Comparison of ENCODE assay signal across 9 cellular contexts in genomic region chr10:118729641-118730258, GRCh38. TPM values are rescaled to one million over a fixed set of nuclear protein-coding genes. Genes with fewer than 3 reads are reported as not detected.
DNase-seq lines count a peak whose midpoint lies in the region; ATAC-seq and TF ChIP-seq lines count a peak whose summit lies in the region.
"Had no signal": no experiment of that assay in that cellular context is flagged by ENCODE, and none has a peak within 500 bp of the region (broad histone marks: within the 10 kb centered on the region; RNA-seq: fewer than 3 reads in every experiment).

No MANE protein-coding gene starts in this region.

- ATAC-seq in GM21447 (IDR thresholded peaks at IDR 0.05; ENCODE audit: unreplicated experiment): peak; percentile 96
- ATAC-seq in effector memory CD8-positive, alpha-beta T cell (replicated peaks): peak; percentile 79
- ATAC-seq in stimulated activated naive B cell treated with anti-CD40 and anti-IgM and Interleukin-4, amounts not matched to agents 10 μg/mL and 1 μg/mL and 100 μg/mL, for 72 hours (replicated peaks): peak; percentile 100

- H3K27me3 Mint-ChIP-seq in effector memory CD8-positive, alpha-beta T cell: no peaks in the 10 kb centered on the region
- no peaks in the 10 kb centered on the region for H3K27me3 Mint-ChIP-seq in stimulated activated naive B cell treated with anti-CD40 and anti-IgM and Interleukin-4, amounts not matched to agents 10 μg/mL and 1 μg/mL and 100 μg/mL, for 72 hours

- H3K9me3 ChIP-seq in suprapubic skin (no peaks in the 10 kb centered on the region), thyroid gland (no peaks in the 10 kb centered on the region)

- H3K4me1 ChIP-seq in suprapubic skin (peaks cover 59% of the 10 kb centered on the region), thyroid gland (peaks cover 12 to 32% of the 10 kb centered on the region in 2 donors)

- H3K4me1 Mint-ChIP-seq in effector memory CD8-positive, alpha-beta T cell (ENCODE audit: low read depth in 2 of 2): peaks cover 45 to 55% of the 10 kb centered on the region in 2 donors
- H3K4me1 Mint-ChIP-seq in stimulated activated naive B cell treated with anti-CD40 and anti-IgM and Interleukin-4, amounts not matched to agents 10 μg/mL and 1 μg/mL and 100 μg/mL, for 72 hours: peaks cover 33 to 55% of the 10 kb centered on the region in 2 donors

- H3K27ac Mint-ChIP-seq in effector memory CD8-positive, alpha-beta T cell: peak overlapping the region; percentile 71 to 89
- peak overlapping the region; percentile 89 for H3K27ac Mint-ChIP-seq in stimulated activated naive B cell treated with anti-CD40 and anti-IgM and Interleukin-4, amounts not matched to agents 10 μg/mL and 1 μg/mL and 100 μg/mL, for 72 hours
- H3K27ac Mint-ChIP-seq: activated naive CD4-positive, alpha-beta T cell treated with anti-CD3 and anti-CD28 coated beads, Interleukin-2, amount 50 U/mL, for 72 hours had no signal

- TF ChIP-seq EP300 in suprapubic skin (IDR thresholded peaks at IDR 0.05): no peak

- WGBS in suprapubic skin: 67% methylated on average over 2 of the region's 2 CpGs
- 71 to 72% methylated on average over 2 of the region's 2 CpGs for WGBS in thyroid gland, 2 donors

- H3K27me3 ChIP-seq in GM06990 (replicated peaks; ENCODE audit: control insufficient read depth, insufficient read depth, low read length) (no peaks in the 10 kb centered on the region), HL-60 (ENCODE audit: insufficient read depth, poor library complexity, severe bottlenecking) (no peaks in the 10 kb centered on the region), suprapubic skin (no peaks in the 10 kb centered on the region), thyroid gland (no peaks in the 10 kb centered on the region)

- H3K36me3 ChIP-seq in GM06990 (ENCODE audit: control insufficient read depth, insufficient read depth, low read length) (no peaks in the 10 kb centered on the region), suprapubic skin (no peaks in the 10 kb centered on the region), thyroid gland (no peaks in the 10 kb centered on the region)

- intact Hi-C loops in thyroid gland (cut with DNase I): no loop called here

- H3K4me3 ChIP-seq in GM06990 (replicated peaks; ENCODE audit: low read depth, low read length) (no peak overlapping the region), HL-60 (replicated peaks; ENCODE audit: insufficient read depth, low read length) (no peak overlapping the region), suprapubic skin (no peak overlapping the region), thyroid gland (replicated peaks in 1 of 3) (no peak overlapping the region)

- TF ChIP-seq CTCF in GM06990 (IDR thresholded peaks at IDR 0.05; ENCODE audit: insufficient read depth, low read length, poor library complexity, severe bottlenecking): no peak
- no peak for TF ChIP-seq CTCF in HL-60 (IDR thresholded peaks at IDR 0.05; ENCODE audit: insufficient read depth, low read length)
- TF ChIP-seq CTCF in suprapubic skin (IDR thresholded peaks at IDR 0.05): no peak
- no peak for TF ChIP-seq CTCF in thyroid gland (IDR thresholded peaks at IDR 0.05)

- no peaks in the 10 kb centered on the region for H3K36me3 Mint-ChIP-seq in effector memory CD8-positive, alpha-beta T cell (ENCODE audit: insufficient read depth)
- H3K36me3 Mint-ChIP-seq in stimulated activated naive B cell treated with anti-CD40 and anti-IgM and Interleukin-4, amounts not matched to agents 10 μg/mL and 1 μg/mL and 100 μg/mL, for 72 hours: peaks cover 16 to 21% of the 10 kb centered on the region in 2 donors
- H3K36me3 Mint-ChIP-seq: activated naive CD4-positive, alpha-beta T cell treated with anti-CD3 and anti-CD28 coated beads, Interleukin-2, amount 50 U/mL, for 72 hours had no signal

- peak; percentile 26 for DNase-seq in GM06990 (ENCODE audit: extremely low read depth, insufficient read length)
- DNase-seq in HL-60 (ENCODE audit: low read depth in 1 of 2, low spot score in 1 of 2): peak; percentile 67 to 78
- no peak for DNase-seq in effector memory CD8-positive, alpha-beta T cell
- peak; percentile 27 for DNase-seq in stimulated activated naive B cell treated with anti-CD40 and anti-IgM and Interleukin-4, amounts not matched to agents 10 μg/mL and 1 μg/mL and 100 μg/mL, for 72 hours
- no peak for DNase-seq in suprapubic skin (ENCODE audit: low spot score in 2 of 2)
- no peak for DNase-seq in stimulated activated CD4-positive, alpha-beta T cell treated with anti-CD3 and anti-CD28 coated beads, Interleukin-4, amount 100 ng/mL, for 4 hours
- no peak for DNase-seq in thyroid gland

- H3K9me3 Mint-ChIP-seq in effector memory CD8-positive, alpha-beta T cell: no peaks in the 10 kb centered on the region
- no peaks in the 10 kb centered on the region for H3K9me3 Mint-ChIP-seq in stimulated activated naive B cell treated with anti-CD40 and anti-IgM and Interleukin-4, amounts not matched to agents 10 μg/mL and 1 μg/mL and 100 μg/mL, for 72 hours
- H3K9me3 Mint-ChIP-seq: activated naive CD4-positive, alpha-beta T cell treated with anti-CD3 and anti-CD28 coated beads, Interleukin-2, amount 50 U/mL, for 72 hours had no signal

- H3K27ac ChIP-seq in HL-60 (replicated peaks): peak overlapping the region; percentile 44
- no peak overlapping the region for H3K27ac ChIP-seq in suprapubic skin
- peak overlapping the region in 1 of 3 donors; percentile 21 for H3K27ac ChIP-seq in thyroid gland

- no peak for TF ChIP-seq POLR2A in suprapubic skin (IDR thresholded peaks at IDR 0.05)
- TF ChIP-seq POLR2A in thyroid gland (IDR thresholded peaks at IDR 0.05): no peak

- peak overlapping the region; percentile 33 to 42 for H3K4me3 Mint-ChIP-seq in effector memory CD8-positive, alpha-beta T cell
- H3K4me3 Mint-ChIP-seq in stimulated activated naive B cell treated with anti-CD40 and anti-IgM and Interleukin-4, amounts not matched to agents 10 μg/mL and 1 μg/mL and 100 μg/mL, for 72 hours: peak overlapping the region; percentile 56 to 71

RNA-seq across cellular contexts. Expression of gene CACUL1, which starts 25.0 kb away (rescaled TPM):
- total RNA-seq in suprapubic skin: 10 to 100 TPM; 21.9 to 41.6 (median 25.2) TPM
- 10 to 100 TPM; 23.0 to 36.8 (median 31.5) TPM for total RNA-seq in thyroid gland

Comparison
In these comparisons a context has a peak if more than half of its experiments do, and no peak if none do; other contexts are left out.
1. DNase-seq: peak in GM06990 (single experiment), HL-60 (2 of 2) and stimulated activated naive B cell treated with anti-CD40 and anti-IgM and Interleukin-4, amounts not matched to agents 10 μg/mL and 1 μg/mL and 100 μg/mL, for 72 hours (single experiment); none in effector memory CD8-positive, alpha-beta T cell (0 of 3), suprapubic skin (0 of 2), stimulated activated CD4-positive, alpha-beta T cell treated with anti-CD3 and anti-CD28 coated beads, Interleukin-4, amount 100 ng/mL, for 4 hours (0 of 2) and thyroid gland (0 of 2).
2. Peak in every context shown above with its lines, with median percentiles within 50 percentile points of each other: ATAC-seq.